Comparison of ENCODE assay signal across 1 cellular context in genomic region chr9:136840877-136841645, GRCh38.
TF ChIP-seq lines count a peak whose summit lies in the region.

No MANE protein-coding gene starts in this region.

TF ChIP-seq in HepG2, 621 proteins besides CTCF, POLR2A, EP300 and RAD21 (continued from another document and continues in another):
- no peak for TF ChIP-seq ATAD3A (CRISPR knock-in tag; IDR thresholded peaks at IDR 0.05)
- no peak for TF ChIP-seq YEATS2 (CRISPR knock-in tag; IDR thresholded peaks at IDR 0.05; ENCODE audit: borderline replicate concordance)
- TF ChIP-seq ZNF691 (CRISPR knock-in tag; IDR thresholded peaks at IDR 0.05; ENCODE audit: borderline replicate concordance, low read depth) = peak; percentile 69; the same call in 1 of the 2 replicates
- TF ChIP-seq THAP8 (CRISPR knock-in tag; IDR thresholded peaks at IDR 0.05; ENCODE audit: borderline replicate concordance) = no peak
- no peak for TF ChIP-seq ZNF143 (CRISPR knock-in tag; IDR thresholded peaks at IDR 0.05)
- no peak for TF ChIP-seq PRMT3 (CRISPR knock-in tag; IDR thresholded peaks at IDR 0.05; ENCODE audit: borderline replicate concordance, low read depth)
- no peak for TF ChIP-seq ZMAT3 (CRISPR knock-in tag; conservative IDR thresholded peaks at IDR 0.05)
- TF ChIP-seq ZSCAN29 (CRISPR knock-in tag; conservative IDR thresholded peaks at IDR 0.05) = no peak
- TF ChIP-seq MATR3 (CRISPR knock-in tag; IDR thresholded peaks at IDR 0.05) = no peak
- peak; percentile 67 for TF ChIP-seq TARDBP (CRISPR knock-in tag; IDR thresholded peaks at IDR 0.05)
- no peak for TF ChIP-seq ZNF282 (IDR thresholded peaks at IDR 0.05; ENCODE audit: partially characterized antibody)
- TF ChIP-seq ZNF687 (CRISPR knock-in tag; IDR thresholded peaks at IDR 0.05) = peak; percentile 85
- 0 out of 2 replicates have a peak, but pooled peaks have one; percentile 37 for TF ChIP-seq FOXP4 (CRISPR knock-in tag; IDR thresholded peaks at IDR 0.05)
- no peak for TF ChIP-seq ARID3A (IDR thresholded peaks at IDR 0.05; ENCODE audit: low read depth, low read length)
- TF ChIP-seq FOXK1 (CRISPR knock-in tag; IDR thresholded peaks at IDR 0.05; ENCODE audit: borderline replicate concordance, low read depth) = no peak; the same call in 1 of the 2 replicates
- no peak for TF ChIP-seq SRSF9 (IDR thresholded peaks at IDR 0.05; ENCODE audit: borderline replicate concordance, insufficient read depth, low read depth, low read length, poor library complexity, severe bottlenecking)
- TF ChIP-seq PAXIP1 (CRISPR knock-in tag; conservative IDR thresholded peaks at IDR 0.05) = peak; percentile 84
- no peak for TF ChIP-seq ZNF816 (CRISPR knock-in tag; IDR thresholded peaks at IDR 0.05; ENCODE audit: borderline replicate concordance)
- no peak for TF ChIP-seq FOXC1 (CRISPR knock-in tag; IDR thresholded peaks at IDR 0.05; ENCODE audit: borderline replicate concordance)
- no peak for TF ChIP-seq ZMAT5 (CRISPR knock-in tag; IDR thresholded peaks at IDR 0.05; ENCODE audit: borderline replicate concordance, low read depth)
- TF ChIP-seq THAP11 (CRISPR knock-in tag; IDR thresholded peaks at IDR 0.05) = no peak
- no peak for TF ChIP-seq E2F2 (CRISPR knock-in tag; IDR thresholded peaks at IDR 0.05; ENCODE audit: borderline replicate concordance)
- no peak for TF ChIP-seq ELF3 (CRISPR knock-in tag; IDR thresholded peaks at IDR 0.05)
- TF ChIP-seq SP5 (CRISPR knock-in tag; IDR thresholded peaks at IDR 0.05; ENCODE audit: borderline replicate concordance, low read depth) = peak; percentile 31
- TF ChIP-seq TRIM24 (CRISPR knock-in tag; IDR thresholded peaks at IDR 0.05) = no peak
- no peak for TF ChIP-seq ZNF652 (CRISPR knock-in tag; IDR thresholded peaks at IDR 0.05; ENCODE audit: borderline replicate concordance, low read depth)
- peak; percentile 27; the same call in 1 of the 2 replicates for TF ChIP-seq ZNF607 (CRISPR knock-in tag; IDR thresholded peaks at IDR 0.05; ENCODE audit: borderline replicate concordance)
- no peak for TF ChIP-seq ISX (CRISPR knock-in tag; conservative IDR thresholded peaks at IDR 0.05)
- TF ChIP-seq ZNF747 (CRISPR knock-in tag; IDR thresholded peaks at IDR 0.05; ENCODE audit: borderline replicate concordance) = no peak
- 0 out of 2 replicates have a peak, but pooled peaks have one; percentile 62 for TF ChIP-seq ARID2 (CRISPR knock-in tag; IDR thresholded peaks at IDR 0.05; ENCODE audit: borderline replicate concordance)
- no peak for TF ChIP-seq GATAD1 (CRISPR knock-in tag; IDR thresholded peaks at IDR 0.05)
- no peak for TF ChIP-seq HMG20A (CRISPR knock-in tag; IDR thresholded peaks at IDR 0.05; ENCODE audit: borderline replicate concordance)
- no peak for TF ChIP-seq ZFP36 (IDR thresholded peaks at IDR 0.05; ENCODE audit: borderline replicate concordance, low read depth, low read length, partially characterized antibody)
- no peak for TF ChIP-seq NFKB2 (CRISPR knock-in tag; IDR thresholded peaks at IDR 0.05; ENCODE audit: borderline replicate concordance)
- TF ChIP-seq SMAD9 (CRISPR knock-in tag; IDR thresholded peaks at IDR 0.05) = no peak
- TF ChIP-seq BRCA1 (CRISPR knock-in tag; IDR thresholded peaks at IDR 0.05) = no peak
- peak; percentile 59; the same call in 1 of the 2 replicates for TF ChIP-seq PCBP1 (IDR thresholded peaks at IDR 0.05; ENCODE audit: borderline replicate concordance, low read depth, low read length)
- TF ChIP-seq PATZ1 (CRISPR knock-in tag; IDR thresholded peaks at IDR 0.05) = peak; percentile 81
- no peak for TF ChIP-seq ZNF20 (CRISPR knock-in tag; IDR thresholded peaks at IDR 0.05)
- no peak for TF ChIP-seq ZSCAN22 (CRISPR knock-in tag; IDR thresholded peaks at IDR 0.05)
- TF ChIP-seq ZNF546 (CRISPR knock-in tag; conservative IDR thresholded peaks at IDR 0.05) = no peak
- TF ChIP-seq ZNF160 (CRISPR knock-in tag; IDR thresholded peaks at IDR 0.05) = no peak
- TF ChIP-seq PHF5A (CRISPR knock-in tag; IDR thresholded peaks at IDR 0.05; ENCODE audit: low read depth, unreplicated experiment) = no peak
- no peak for TF ChIP-seq RXRA (CRISPR knock-in tag; IDR thresholded peaks at IDR 0.05)
- TF ChIP-seq PHF21A (CRISPR knock-in tag; IDR thresholded peaks at IDR 0.05) = peak; percentile 30; the same call in 1 of the 2 replicates
- TF ChIP-seq ZNF770 (CRISPR knock-in tag; IDR thresholded peaks at IDR 0.05) = no peak
- TF ChIP-seq NFE2 (CRISPR knock-in tag; IDR thresholded peaks at IDR 0.05) = no peak
- no peak; the same call in 1 of the 2 replicates for TF ChIP-seq ZMYM2 (CRISPR knock-in tag; IDR thresholded peaks at IDR 0.05)
